Comparison of ENCODE assay signal across 8 cellular contexts in the genomic region with DNA sequence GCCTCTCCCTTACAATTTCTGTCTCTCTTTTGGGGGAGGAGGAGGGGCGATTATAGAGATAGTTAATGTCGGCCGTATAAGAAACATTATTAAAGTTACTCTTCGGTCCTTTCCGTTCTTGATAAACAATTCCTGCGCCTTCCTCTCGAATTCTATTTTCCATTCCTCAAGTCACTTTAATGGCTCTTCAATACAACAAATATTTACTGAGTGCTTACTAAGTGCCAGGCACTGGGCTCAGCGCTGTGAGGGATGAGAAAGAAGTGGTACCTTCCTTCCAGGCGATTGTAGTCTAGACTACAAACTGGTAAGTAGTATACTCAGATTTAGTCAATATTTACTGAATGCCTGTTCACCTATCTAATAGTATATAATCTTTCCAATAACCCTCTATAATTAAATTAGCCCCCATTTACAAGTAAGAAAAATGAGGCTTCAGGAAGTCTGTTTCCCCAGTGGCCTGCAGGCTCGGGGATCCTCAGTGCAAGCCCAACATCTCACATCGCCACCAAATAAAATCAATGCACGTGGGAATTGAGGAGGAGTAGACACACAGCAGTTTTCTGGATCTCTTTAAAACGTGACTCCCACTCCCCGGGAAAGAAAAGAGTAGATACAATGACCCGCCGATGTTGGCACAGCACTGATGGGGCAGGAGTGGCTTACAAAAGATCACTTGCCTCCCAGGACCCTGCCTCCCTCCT. TPM values are rescaled to one million over a fixed set of nuclear protein-coding genes. Genes with fewer than 3 reads are reported as not detected.
A peak's percentile ranks its signal among the peaks of the same experiment; 100 is the strongest.
DNase-seq lines count a peak whose midpoint lies in the region; ATAC-seq and TF ChIP-seq lines count a peak whose summit lies in the region.

No MANE protein-coding gene starts in this region.

- WGBS in H9 (ENCODE audit: extremely low coverage, insufficient read length, low lambda C conversion rate), result no CpG with 5 or more reads among the region's 16 CpGs

- H3K79me1 ChIP-seq in H9 (ENCODE audit: insufficient read depth, low read depth, low read length, poor library complexity, severe bottlenecking), result peaks cover 4% of the 10 kb centered on the region

- H2BK120ac ChIP-seq in H9 (ENCODE audit: low read depth, low read length, poor library complexity, severe bottlenecking), result no peak overlapping the region

- H3K4me3 ChIP-seq in fibroblast of pulmonary artery (replicated peaks; ENCODE audit: low read depth, low read length) (peak overlapping the region; percentile 73), skeletal muscle cell (ENCODE audit: low read depth, low read length) (peak overlapping the region; percentile 65)

- ATAC-seq in HG03108 (IDR thresholded peaks at IDR 0.05; ENCODE audit: unreplicated experiment), result no peak
- no peak for ATAC-seq in HG02840 (IDR thresholded peaks at IDR 0.05; ENCODE audit: low FRiP score, unreplicated experiment)

- H2AK5ac ChIP-seq in H9 (ENCODE audit: insufficient read length, low read length), result no peak overlapping the region

- H3K4ac ChIP-seq in H9 (ENCODE audit: low read depth, low read length), result no peak overlapping the region

- H3K23me2 ChIP-seq in H9 (ENCODE audit: insufficient read length, low read depth, low read length, poor library complexity, severe bottlenecking), result peaks cover 19% of the 10 kb centered on the region

- H3K27me3 ChIP-seq in H9 (ENCODE audit: insufficient read depth, low read length), result no peaks in the 10 kb centered on the region

- no peaks in the 10 kb centered on the region for H3K9me3 ChIP-seq in H9 (ENCODE audit: control insufficient read depth, low read depth, low read length)

- TF ChIP-seq CTCF in H9 (conservative IDR thresholded peaks at IDR 0.05) (no peak), fibroblast of pulmonary artery (IDR thresholded peaks at IDR 0.05; ENCODE audit: low read length, missing control alignments) (no peak)

- H3K23ac ChIP-seq in H9 (ENCODE audit: insufficient read length, low read depth, low read length), result no peak overlapping the region

- H4K91ac ChIP-seq in H9 (ENCODE audit: insufficient read length, low read depth, low read length), result no peak overlapping the region

- peak overlapping the region; percentile 25 for H3K9ac ChIP-seq in H9 (ENCODE audit: extremely low read depth, insufficient read length, low read length)

- no peaks in the 10 kb centered on the region for H3K27me3 Mint-ChIP-seq in H9 (ENCODE audit: low read depth)

- peak overlapping the region; percentile 79 for H3K4me3 Mint-ChIP-seq in H9

- peak overlapping the region; percentile 73 to 94 (median 81) for H3K27ac Mint-ChIP-seq in H9

- no peak overlapping the region for H2BK12ac ChIP-seq in H9 (ENCODE audit: insufficient read length, low read depth, low read length)

- peaks cover 22% of the 10 kb centered on the region for H3K4me1 ChIP-seq in H9 (ENCODE audit: insufficient read depth, low read length)

- peaks cover 3% of the 10 kb centered on the region for H4K20me1 ChIP-seq in H9 (ENCODE audit: control insufficient read depth, insufficient read depth, insufficient read length)

- no peak overlapping the region for H2BK20ac ChIP-seq in H9 (ENCODE audit: low read depth, low read length, poor library complexity, severe bottlenecking)

- no peak overlapping the region for H3K14ac ChIP-seq in H9 (ENCODE audit: insufficient read depth, low read length)

- peak overlapping the region; percentile 69 for H3K4me2 ChIP-seq in H9 (ENCODE audit: insufficient read depth, insufficient read length, low read length)

- 0 out of 7 replicates have a peak, but pooled peaks cover 0 to 3% (median 0%) of the 10 kb centered on the region in 3 experiments for H3K36me3 Mint-ChIP-seq in H9 (ENCODE audit: insufficient read depth in 1 of 3, low read depth in 3 of 3)

- H2BK15ac ChIP-seq in H9 (ENCODE audit: low read depth, low read length), result no peak overlapping the region

- peaks cover 12% of the 10 kb centered on the region; the same call in 1 of the 2 replicates for H3K79me2 ChIP-seq in H9 (ENCODE audit: insufficient read depth, low read length)

- DNase-seq in H9 (no peak), RKO (ENCODE audit: low spot score) (peak; percentile 37), fibroblast of pulmonary artery (ENCODE audit: low read depth) (no peak), skeletal muscle cell (ENCODE audit: low read depth) (no peak), islet precursor cell (no peak), NCI-H2196 treated with DMSO at 0.1 percent for 48 hours (lab: John Stamatoyannopoulos, UW; ENCODE audit: unreplicated experiment) (no peak)

- H4K5ac ChIP-seq in H9 (ENCODE audit: insufficient read length, low read depth, low read length), result no peak overlapping the region

- no peak overlapping the region for H2BK5ac ChIP-seq in H9 (ENCODE audit: insufficient read length, low read length)

- H3K18ac ChIP-seq in H9 (ENCODE audit: insufficient read length, low read depth, low read length), result no peak overlapping the region

- no peak overlapping the region for H3K27ac ChIP-seq in H9 (ENCODE audit: insufficient read length, low read depth, low read length)

- peaks cover 69 to 73% of the 10 kb centered on the region in 2 experiments for H3K4me1 Mint-ChIP-seq in H9

- H4K8ac ChIP-seq in H9 (replicated peaks; ENCODE audit: insufficient read length, low read depth, low read length), result no peak overlapping the region

- H3K56ac ChIP-seq in H9 (ENCODE audit: insufficient read length, low read depth, low read length), result no peak overlapping the region

- H3T11ph ChIP-seq in H9 (ENCODE audit: low read length), result no peak overlapping the region

- no peak overlapping the region for H2AFZ ChIP-seq in H9 (ENCODE audit: low read length)

- H3K9me3 Mint-ChIP-seq in H9, result no peaks in the 10 kb centered on the region; a peak in 1 of 5 replicates

RNA-seq across cellular contexts. Expression of gene ZNF219, which starts 0.6 kb away (rescaled TPM):
- total RNA-seq in H9 (2021), result 84.5 and 87.6 TPM in 2 replicates

RNA-seq across cellular contexts. Expression of gene TMEM253, which starts 1.8 kb away (rescaled TPM):
- total RNA-seq in H9 (2021), result 1.9 and 2.2 TPM in 2 replicates

RNA-seq across cellular contexts. Expression of gene ARHGEF40, which starts 28.9 kb away (rescaled TPM):
- 71.1 and 71.4 TPM in 2 replicates for total RNA-seq in H9 (2021)

RNA-seq across cellular contexts. Expression of gene RNASE8, which starts 41.4 kb away (rescaled TPM):
- not detected in 2 replicates for total RNA-seq in H9 (2021)

RNA-seq across cellular contexts. Expression of gene OR5AU1, which starts 56.8 kb away (rescaled TPM):
- not detected in 2 replicates for total RNA-seq in H9 (2021)
